Comparison of ENCODE assay signal across 9 cellular contexts in the genomic region with DNA sequence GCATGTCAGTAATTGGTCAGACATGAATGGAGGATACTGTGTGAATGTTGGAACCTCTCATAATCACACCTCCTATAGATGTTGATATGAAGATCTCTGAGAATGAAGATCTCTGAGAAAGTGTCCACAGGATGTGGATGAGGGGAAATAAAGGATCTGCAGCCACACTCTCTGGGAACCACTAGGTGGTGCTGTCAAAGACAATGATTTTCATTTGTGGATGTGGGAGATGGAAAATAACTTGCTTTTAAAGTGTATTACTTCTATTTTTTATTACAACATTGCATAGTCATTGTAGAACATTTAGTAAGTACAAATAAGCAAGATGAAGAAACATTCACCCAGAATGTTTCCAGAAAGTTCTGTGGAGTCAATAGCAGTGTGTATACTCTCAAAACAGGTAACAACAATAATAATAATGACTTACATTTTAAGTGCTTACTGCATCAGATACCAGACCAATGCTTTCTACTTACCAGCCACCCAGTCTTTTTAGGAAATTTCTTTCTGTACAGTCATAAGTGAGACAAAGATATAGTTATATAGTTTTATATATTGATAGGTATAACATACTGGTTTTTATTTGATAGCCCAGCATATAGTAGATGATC.
A peak's percentile ranks its signal among the peaks of the same experiment; 100 is the strongest.
DNase-seq lines count a peak whose midpoint lies in the region; ATAC-seq and TF ChIP-seq lines count a peak whose summit lies in the region.
"Had no signal": no experiment of that assay in that cellular context is flagged by ENCODE, and none has a peak within 500 bp of the region (broad histone marks: within the 10 kb centered on the region; RNA-seq: fewer than 3 reads in every experiment).

No MANE protein-coding gene starts in this region.

- intact Hi-C loops in mucosa of descending colon (cut with DNase I, micrococcal nuclease): no loop called here
- intact Hi-C loops in CD4-positive, alpha-beta memory T cell (cut with micrococcal nuclease): no loop called here
- intact Hi-C loops in vagina (cut with DNase I): no loop called here

- no peaks in the 10 kb centered on the region for H3K36me3 ChIP-seq in mucosa of descending colon (ENCODE audit: low read depth)
- H3K36me3 ChIP-seq in CD4-positive, alpha-beta memory T cell (ENCODE audit: insufficient read depth, low read length): no peaks in the 10 kb centered on the region
- no peaks in the 10 kb centered on the region for H3K36me3 ChIP-seq in vagina

- peaks cover 0 to 3% (median 0%) of the 10 kb centered on the region in 5 experiments for H3K9me3 Mint-ChIP-seq in brain
- peaks cover 0 to 2% (median 0%) of the 10 kb centered on the region in 8 donors for H3K9me3 Mint-ChIP-seq in CD4-positive, alpha-beta memory T cell

- H3K27me3 Mint-ChIP-seq in brain: peaks cover 7% of the 10 kb centered on the region
- H3K27me3 Mint-ChIP-seq in CD4-positive, alpha-beta memory T cell: peaks cover 3 to 12% of the 10 kb centered on the region in 2 donors

- H3K9me3 ChIP-seq in mucosa of descending colon (no peaks in the 10 kb centered on the region), vagina (no peaks in the 10 kb centered on the region)
- H3K9me3 ChIP-seq in CD4-positive, alpha-beta memory T cell (ENCODE audit: control insufficient read depth in 1 of 2, low read length in 2 of 2): no peaks in the 10 kb centered on the region

- H3K36me3 Mint-ChIP-seq in brain: no peaks in the 10 kb centered on the region
- no peaks in the 10 kb centered on the region for H3K36me3 Mint-ChIP-seq in CD4-positive, alpha-beta memory T cell

- no peak for TF ChIP-seq POLR2A in vagina (IDR thresholded peaks at IDR 0.05)

- TF ChIP-seq CTCF in brain (conservative IDR thresholded peaks at IDR 0.05) (peak; percentile 24 to 39), mucosa of descending colon (IDR thresholded peaks at IDR 0.05) (peak; percentile 10), vagina (IDR thresholded peaks at IDR 0.05) (no peak)

- no peak for ATAC-seq in mucosa of descending colon
- ATAC-seq in HG03571 (IDR thresholded peaks at IDR 0.05; ENCODE audit: unreplicated experiment): no peak

- POLR2A ChIA-PET in CD4-positive, alpha-beta memory T cell (lab: Charles Lee; ENCODE audit: partially characterized antibody): no interaction called here

- no peaks in the 10 kb centered on the region for H3K4me1 ChIP-seq in mucosa of descending colon (ENCODE audit: low read depth)
- H3K4me1 ChIP-seq in CD4-positive, alpha-beta memory T cell (ENCODE audit: insufficient read depth, low read length): peaks cover 11% of the 10 kb centered on the region
- no peaks in the 10 kb centered on the region for H3K4me1 ChIP-seq in vagina

- H3K27ac Mint-ChIP-seq in brain: no peak overlapping the region
- no peak overlapping the region for H3K27ac Mint-ChIP-seq in CD4-positive, alpha-beta memory T cell

- H3K4me3 Mint-ChIP-seq in brain: no peak overlapping the region
- H3K4me3 Mint-ChIP-seq in CD4-positive, alpha-beta memory T cell: no peak overlapping the region

- H3K27ac ChIP-seq in CD4-positive, alpha-beta memory T cell (ENCODE audit: low read depth, low read length): no peak overlapping the region
- no peak overlapping the region for H3K27ac ChIP-seq in vagina

- no peak overlapping the region for H3K4me3 ChIP-seq in mucosa of descending colon
- H3K4me3 ChIP-seq in CD4-positive, alpha-beta memory T cell (ENCODE audit: low read length in 2 of 2): no peak overlapping the region
- no peak overlapping the region for H3K4me3 ChIP-seq in vagina

- no peaks in the 10 kb centered on the region for H3K27me3 ChIP-seq in CD4-positive, alpha-beta memory T cell (ENCODE audit: insufficient read depth, low read length)
- no peaks in the 10 kb centered on the region for H3K27me3 ChIP-seq in vagina

- H3K4me1 Mint-ChIP-seq in brain: no peaks in the 10 kb centered on the region
- H3K4me1 Mint-ChIP-seq in CD4-positive, alpha-beta memory T cell: peaks cover 2 to 11% (median 8%) of the 10 kb centered on the region in 4 donors

- CTCF ChIA-PET in CD4-positive, alpha-beta memory T cell (lab: Charles Lee; ENCODE audit: partially characterized antibody): interaction anchor here (0.6 to 1.5 kb wide), 3 partner anchors 9 to 626 kb away, joined by 3 to 6 read pairs (median 3); no protein-coding TSS in a partner anchor

- DNase-seq in EH (ENCODE audit: low read depth) (peak; percentile 34), HPDE6-E6E7 (ENCODE audit: extremely low spot score) (peak; percentile 10), mucosa of descending colon (no peak), OCI-M2 (lab: John Stamatoyannopoulos, UW; ENCODE audit: unreplicated experiment) (no peak), vagina (ENCODE audit: extremely low spot score in 2 of 2) (no peak)
- no peak for DNase-seq in CD4-positive, alpha-beta memory T cell
- DNase-seq: activated naive CD4-positive, alpha-beta T cell treated with anti-CD3 and anti-CD28 coated beads, Interleukin-2, amount 50 U/mL, for 16 hours had no signal

Comparison
In these comparisons a context has a peak if more than half of its experiments do, and no peak if none do; other contexts are left out.
1. DNase-seq: peak in EH (single experiment) and HPDE6-E6E7 (single experiment); none in mucosa of descending colon (0 of 3), OCI-M2 (single experiment), CD4-positive, alpha-beta memory T cell (0 of 5) and vagina (0 of 2).
2. CTCF ChIP-seq: peak in brain (2 of 2) and mucosa of descending colon (single experiment); none in vagina (0 of 3).